19 cellular contexts compared by ENCODE assay signal in genomic region chr18:45926691-45927090, GRCh38. TPM values are rescaled to one million over a fixed set of nuclear protein-coding genes. Genes with fewer than 3 reads are reported as not detected.
DNase-seq lines count a peak whose midpoint lies in the region; ATAC-seq and TF ChIP-seq lines count a peak whose summit lies in the region.
"Had no signal": no experiment of that assay in that cellular context is flagged by ENCODE, and none has a peak within 500 bp of the region (broad histone marks: within the 10 kb centered on the region; RNA-seq: fewer than 3 reads in every experiment).

No MANE protein-coding gene starts in this region.

- H3K27me3 ChIP-seq in left ventricle myocardium inferior (ENCODE audit: low read depth) (no peaks in the 10 kb centered on the region), heart left ventricle (no peaks in the 10 kb centered on the region), gastrocnemius medialis (no peaks in the 10 kb centered on the region)
- H3K27me3 ChIP-seq: BLaER1 had no signal

- intact Hi-C loops in left ventricle myocardium inferior (cut with micrococcal nuclease): no loop called here
- intact Hi-C loops in heart left ventricle (cut with DNase I): loop anchor here in 2 of 10 donors (10.0 kb wide), 1 partner anchor 148 kb away; the partner anchor contains the start of gene PSTPIP2 (in 2 of the 2)
- intact Hi-C loops in gastrocnemius medialis (cut with DNase I; ENCODE audit: low total_unique reads): loop anchor here (5.0 kb wide), 1 partner anchor 146 kb away; the partner anchor contains the start of gene PSTPIP2

- H3K36me3 ChIP-seq in left ventricle myocardium inferior (peaks cover 90% of the 10 kb centered on the region), heart left ventricle (peaks cover 3 to 99% (median 88%) of the 10 kb centered on the region in 9 donors), gastrocnemius medialis (peaks cover 0 to 58% of the 10 kb centered on the region in 2 donors)

- DNase-seq in left ventricle myocardium inferior (no peak), heart left ventricle (no peak), foreskin melanocyte (peak; percentile 85), gastrocnemius medialis (no peak), NCI-H1417 (lab: John Stamatoyannopoulos, UW) (no peak), substantia nigra (lab: John Stamatoyannopoulos, UW) (no peak)
- DNase-seq: Caco-2; CD4-positive, CD25-positive, alpha-beta regulatory T cell; CD8-positive, alpha-beta T cell; DMS153; DND-41; H9; HFFc6 had no signal

- H3K4me1 ChIP-seq in left ventricle myocardium inferior: peaks cover 5% of the 10 kb centered on the region
- peaks cover 0 to 7% (median 0%) of the 10 kb centered on the region in 12 donors for H3K4me1 ChIP-seq in heart left ventricle
- no peaks in the 10 kb centered on the region for H3K4me1 ChIP-seq in gastrocnemius medialis
- H3K4me1 ChIP-seq: BLaER1, Caco-2 had no signal

- H3K4me3 ChIP-seq in left ventricle myocardium inferior (no peak overlapping the region), heart left ventricle (no peak overlapping the region), gastrocnemius medialis (no peak overlapping the region)
- H3K4me3 ChIP-seq: BLaER1, GM12878, GM23338 had no signal

- in situ Hi-C loops in gastrocnemius medialis (cut with MboI; ENCODE audit: low sequenced_read_pairs in 4 of 4): no loop called here

- no peak for ATAC-seq in heart left ventricle
- ATAC-seq in gastrocnemius medialis: no peak
- ATAC-seq in GM21576 (IDR thresholded peaks at IDR 0.05; ENCODE audit: unreplicated experiment): no peak
- ATAC-seq: CD8-positive, alpha-beta T cell; GM12878; GM23338 had no signal

- 98 to 100% (median 99%) methylated on average over 3 of the region's 3 CpGs for WGBS in heart left ventricle, 4 donors

- H3K27ac ChIP-seq in left ventricle myocardium inferior (replicated peaks): peak overlapping the region; percentile 28
- H3K27ac ChIP-seq in heart left ventricle: peak overlapping the region in 2 of 12 donors; percentile 33 to 47
- H3K27ac ChIP-seq in gastrocnemius medialis: peak overlapping the region in 3 of 4 donors; percentile 18 to 49 (median 45)
- H3K27ac ChIP-seq in substantia nigra (ENCODE audit: low read depth, low read length, poor library complexity, severe bottlenecking): no peak overlapping the region
- H3K27ac ChIP-seq: 22Rv1, BLaER1, C4-2B had no signal

- TF ChIP-seq CTCF in left ventricle myocardium inferior (IDR thresholded peaks at IDR 0.05; ENCODE audit: borderline replicate concordance) (no peak), heart left ventricle (IDR thresholded peaks at IDR 0.05) (no peak), gastrocnemius medialis (IDR thresholded peaks at IDR 0.05 in 4 of 5, conservative IDR thresholded peaks at IDR 0.05 in 1 of 5) (no peak)

- no peaks in the 10 kb centered on the region for H3K9me3 ChIP-seq in left ventricle myocardium inferior (replicated peaks)
- H3K9me3 ChIP-seq in heart left ventricle: no peaks in the 10 kb centered on the region
- H3K9me3 ChIP-seq in gastrocnemius medialis: no peaks in the 10 kb centered on the region
- H3K9me3 ChIP-seq: BLaER1, Caco-2 had no signal

- no peak for TF ChIP-seq POLR2A in heart left ventricle (IDR thresholded peaks at IDR 0.05)
- TF ChIP-seq POLR2A in gastrocnemius medialis (IDR thresholded peaks at IDR 0.05): no peak

RNA-seq across cellular contexts. Expression of gene EPG5, which starts 40.4 kb away (rescaled TPM):
- 18.2 TPM for total RNA-seq in left ventricle myocardium inferior
- total RNA-seq in heart left ventricle: 10 to 100 TPM; 14.4 to 37.8 (median 23.8) TPM
- polyA plus RNA-seq in heart left ventricle: 10 to 100 TPM in 1 of 2 donors, 1 to 10 TPM in 1; 7.9 to 10.3 TPM
- 10 to 100 TPM; 18.7 to 30.3 (median 24.0) TPM for total RNA-seq in gastrocnemius medialis
